In the genomic region with DNA sequence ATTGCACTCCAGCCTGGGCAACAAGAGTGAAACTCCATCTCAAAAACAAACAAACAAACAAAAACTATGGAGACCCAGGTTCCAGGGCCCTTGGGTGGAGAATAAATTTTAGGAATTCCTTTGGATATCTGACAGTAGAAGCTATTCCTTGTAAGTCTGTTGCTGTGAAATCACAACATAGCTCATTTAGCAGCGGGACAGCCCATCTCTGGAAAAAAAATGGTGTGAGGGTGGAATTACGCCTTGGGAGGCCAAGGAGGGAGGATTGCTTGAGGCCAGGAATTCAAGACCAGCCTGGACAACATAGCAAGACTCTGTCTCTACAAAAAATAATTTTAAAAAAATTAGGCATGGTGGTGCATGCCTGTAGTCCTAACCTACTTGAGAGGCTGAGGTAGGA, we compare ENCODE assay signal across 6 cellular contexts. TPM values are rescaled to one million over a fixed set of nuclear protein-coding genes. Genes with fewer than 3 reads are reported as not detected.
"Had no signal": no experiment of that assay in that cellular context is flagged by ENCODE, and none has a peak within 500 bp of the region (broad histone marks: within the 10 kb centered on the region; RNA-seq: fewer than 3 reads in every experiment).

No MANE protein-coding gene starts in this region.

- DNase-seq: IMR-90 had no signal

- H3K27ac ChIP-seq: HL-60 had no signal

- H3K27me3 Mint-ChIP-seq: IgD-negative memory B cell had no signal

- ATAC-seq: HepG2, K562 had no signal

- H3K4me3 ChIP-seq: K562 had no signal

- H3K9me3 Mint-ChIP-seq: IgD-negative memory B cell had no signal

- H3K4me3 Mint-ChIP-seq: IgD-negative memory B cell had no signal

RNA-seq across cellular contexts. Expression of gene UBE2L5, which starts 27.8 kb away (rescaled TPM):
- total RNA-seq: HT-29, K562 had no signal
- polyA plus RNA-seq: HepG2, IgD-negative memory B cell, IMR-90 had no signal
